8 cellular contexts compared by ENCODE assay signal in the genomic region with DNA sequence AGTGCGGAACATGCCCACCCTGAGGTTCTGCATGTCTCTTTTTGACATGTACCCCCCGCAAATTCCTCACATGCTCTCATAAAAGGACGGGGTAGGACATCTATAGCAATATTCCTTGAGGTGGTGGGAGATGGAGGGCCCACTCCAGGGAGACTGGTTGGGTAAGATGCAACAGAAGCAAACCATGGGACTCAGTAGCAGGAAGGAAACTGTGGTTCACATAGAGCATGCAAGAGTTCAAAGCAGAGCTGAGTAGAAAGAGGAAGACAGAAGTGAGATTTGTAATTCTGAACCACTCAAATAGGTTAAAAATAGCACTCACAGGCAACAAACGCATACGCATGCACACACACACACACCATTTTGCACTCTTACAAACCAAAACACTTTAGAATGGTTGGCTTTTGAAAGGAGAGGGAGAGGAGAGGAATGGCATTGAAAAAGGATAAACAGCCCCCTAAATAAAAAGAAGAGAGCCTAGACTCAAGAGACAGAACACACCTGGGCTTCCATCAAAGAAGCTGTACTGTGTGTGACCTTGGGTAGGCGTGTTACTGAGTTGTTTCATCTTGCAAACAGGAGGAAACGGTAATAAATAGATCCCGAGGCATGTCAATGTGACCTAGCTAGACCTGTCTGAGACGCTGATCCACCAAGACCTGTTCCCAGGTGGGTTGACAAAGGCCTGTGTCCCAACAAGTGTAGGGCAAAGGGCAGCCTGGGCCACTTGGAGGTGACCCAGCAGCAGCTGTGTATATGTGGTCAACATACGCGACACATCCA.
DNase-seq lines count a peak whose midpoint lies in the region; ATAC-seq and TF ChIP-seq lines count a peak whose summit lies in the region.

No MANE protein-coding gene starts in this region.

- no peaks in the 10 kb centered on the region for H3K9me3 Mint-ChIP-seq in Calu3 (ENCODE audit: low read depth, unreplicated experiment)

- no peak overlapping the region for H3K27ac Mint-ChIP-seq in Calu3 (ENCODE audit: unreplicated experiment)

- H3K4me1 Mint-ChIP-seq in Calu3 (ENCODE audit: low read depth, unreplicated experiment) = no peaks in the 10 kb centered on the region

- DNase-seq in GF-D8 (lab: John Stamatoyannopoulos, UW) = peak; percentile 76
- DNase-seq in activated CD8-positive, alpha-beta memory T cell treated with anti-CD3 and anti-CD28 coated beads, Interleukin-2, amount 50 U/mL, for 48 hours = peak; percentile 53
- no peak for DNase-seq in NCI-H1436 (lab: John Stamatoyannopoulos, UW)
- no peak for DNase-seq in NCI-H524 (lab: John Stamatoyannopoulos, UW)
- DNase-seq in Calu3 = no peak
- DNase-seq in NCI-H345 treated with DMSO at 0.1 percent for 48 hours (lab: John Stamatoyannopoulos, UW; ENCODE audit: unreplicated experiment) = no peak

- no peak for TF ChIP-seq CTCF in Calu3 (IDR thresholded peaks at IDR 0.05; ENCODE audit: unreplicated experiment)

- CTCF ChIA-PET in Calu3 (lab: Charles Lee) = no interaction called here

- BruUV-seq in Calu3 (replicated peaks; lab: Mats Ljungman, UMichigan) = no TSS peak

- no peak overlapping the region for H3K4me3 Mint-ChIP-seq in Calu3 (ENCODE audit: low read depth, unreplicated experiment)

- intact Hi-C loops in Calu3 (cut with micrococcal nuclease; ENCODE audit: unreplicated experiment) = no loop called here

- ATAC-seq in GM19455 (IDR thresholded peaks at IDR 0.05; ENCODE audit: unreplicated experiment) (peak; percentile 90), HG03432 (IDR thresholded peaks at IDR 0.05; ENCODE audit: unreplicated experiment) (peak; percentile 87)

- peaks cover 19% of the 10 kb centered on the region for H3K36me3 Mint-ChIP-seq in Calu3 (ENCODE audit: insufficient read depth, unreplicated experiment)

- peaks cover 86% of the 10 kb centered on the region for H3K27me3 Mint-ChIP-seq in Calu3 (ENCODE audit: unreplicated experiment)

Comparison
In these comparisons a context has a peak if more than half of its experiments do, and no peak if none do; other contexts are left out.
1. DNase-seq: peak in GF-D8 (single experiment) and activated CD8-positive, alpha-beta memory T cell treated with anti-CD3 and anti-CD28 coated beads, Interleukin-2, amount 50 U/mL, for 48 hours (single experiment); none in NCI-H1436 (single experiment), NCI-H524 (0 of 2), Calu3 (single experiment) and NCI-H345 treated with DMSO at 0.1 percent for 48 hours (single experiment).